In the genomic region with DNA sequence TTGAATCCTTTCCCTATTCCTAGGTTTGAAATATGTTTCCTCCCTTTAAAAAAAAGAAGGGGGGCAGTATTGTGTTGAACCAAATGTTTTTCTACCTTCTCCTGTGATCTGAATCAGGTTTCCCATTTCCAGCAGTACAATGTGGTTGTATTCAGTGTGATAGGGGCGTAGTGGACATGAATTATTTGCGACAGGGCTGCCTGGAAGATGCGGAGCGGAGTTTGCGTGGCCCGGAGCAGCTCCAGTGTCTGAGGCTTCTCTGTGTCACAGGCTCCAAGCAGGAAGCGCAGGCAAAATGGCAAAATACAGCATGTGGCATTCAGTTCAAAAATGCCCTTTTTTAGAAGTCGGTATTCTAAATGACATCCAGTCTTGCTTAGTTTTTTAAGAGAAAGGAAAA, we compare ENCODE assay signal across 8 cellular contexts.
DNase-seq lines count a peak whose midpoint lies in the region; FAIRE-seq and TF ChIP-seq lines count a peak whose summit lies in the region.

No MANE protein-coding gene starts in this region.

- H3K4me1 ChIP-seq in mononuclear cell (ENCODE audit: insufficient read depth, low read length) = peaks cover 35% of the 10 kb centered on the region

- H3K27ac ChIP-seq in 22Rv1 = peak overlapping the region; percentile 71

- DNase-seq in GM18507 (ENCODE audit: extremely low spot score, insufficient read length, low read depth) = no peak
- peak; percentile 77 for DNase-seq in HTR-8/SVneo (ENCODE audit: insufficient read length, low spot score)
- peak; percentile 91 for DNase-seq in NOMO-1 treated with DMSO at 0.1 percent for 48 hours (lab: John Stamatoyannopoulos, UW; ENCODE audit: unreplicated experiment)
- DNase-seq in activated T-cell treated with anti-CD3 and anti-CD28 coated beads for 24 hours (ENCODE audit: low read depth) = peak; percentile 63
- peak; percentile 91 for DNase-seq in epithelial cell of esophagus (ENCODE audit: low read depth)
- DNase-seq in stimulated activated CD8-positive, alpha-beta memory T cell treated with anti-CD3 and anti-CD28 coated beads, Interleukin-2, amount 100 ng/mL, for 48 hours (ENCODE audit: low read depth in 2 of 2) = peak; percentile 26 to 53

- TF ChIP-seq CTCF in 22Rv1 (IDR thresholded peaks at IDR 0.05) = no peak
- TF ChIP-seq CTCF in epithelial cell of esophagus (IDR thresholded peaks at IDR 0.05; ENCODE audit: insufficient read depth, low read depth, low read length, missing control alignments) = no peak

- H3K4me3 ChIP-seq in epithelial cell of esophagus (ENCODE audit: low read length) (peak overlapping the region; percentile 58), mononuclear cell (ENCODE audit: low read length) (peak overlapping the region; percentile 67)

- H3K27me3 ChIP-seq in mononuclear cell (ENCODE audit: insufficient read depth, low read length) = no peaks in the 10 kb centered on the region

- peak; percentile 31 for FAIRE-seq in GM18507 (lab: Jason Lieb, UNC)
- FAIRE-seq in HTR-8/SVneo (lab: Jason Lieb, UNC) = no peak

- H3K9me3 ChIP-seq in mononuclear cell (ENCODE audit: low read depth, low read length) = no peaks in the 10 kb centered on the region
